Comparison of ENCODE assay signal across 9 cellular contexts in genomic region chr9:68951879-68952659, GRCh38.
DNase-seq lines count a peak whose midpoint lies in the region; ATAC-seq and TF ChIP-seq lines count a peak whose summit lies in the region.
"Had no signal": no experiment of that assay in that cellular context is flagged by ENCODE, and none has a peak within 500 bp of the region (broad histone marks: within the 10 kb centered on the region; RNA-seq: fewer than 3 reads in every experiment).

No MANE protein-coding gene starts in this region.

- H3K27me3 ChIP-seq in BLaER1 treated with 17β-estradiol and CSF1 and Interleukin-3, amounts not matched to agents 10 nM and 100 nM: no peaks in the 10 kb centered on the region
- H3K27me3 ChIP-seq in gastrocnemius medialis: no peaks in the 10 kb centered on the region

- peaks cover 4 to 8% of the 10 kb centered on the region in 2 donors for H3K4me1 Mint-ChIP-seq in immature natural killer cell

- no peak for TF ChIP-seq CTCF in gastrocnemius medialis (IDR thresholded peaks at IDR 0.05 in 4 of 5, conservative IDR thresholded peaks at IDR 0.05 in 1 of 5)

- no peak overlapping the region for H3K27ac Mint-ChIP-seq in immature natural killer cell

- no peak for TF ChIP-seq POLR2A in gastrocnemius medialis (IDR thresholded peaks at IDR 0.05)

- H4K20me1 ChIP-seq in BLaER1 treated with 17β-estradiol and CSF1 and Interleukin-3, amounts not matched to agents 10 nM and 100 nM: no peaks in the 10 kb centered on the region

- H3K9ac ChIP-seq in BLaER1 treated with 17β-estradiol and CSF1 and Interleukin-3, amounts not matched to agents 10 nM and 100 nM: no peak overlapping the region

- DNase-seq in SIG-M5 (lab: John Stamatoyannopoulos, UW) (peak; percentile 11), NCI-H146 treated with DMSO at 0.1 percent for 48 hours (lab: John Stamatoyannopoulos, UW; ENCODE audit: unreplicated experiment) (no peak), gastrocnemius medialis (no peak), DMS53 treated with DMSO at 0.1 percent for 48 hours (lab: John Stamatoyannopoulos, UW; ENCODE audit: unreplicated experiment) (no peak), immature natural killer cell (no peak)
- DNase-seq: activated naive CD4-positive, alpha-beta T cell had no signal

- no peaks in the 10 kb centered on the region for H3K9me3 Mint-ChIP-seq in immature natural killer cell

- no peak overlapping the region for H3K27ac ChIP-seq in BLaER1 treated with 17β-estradiol and CSF1 and Interleukin-3, amounts not matched to agents 10 nM and 100 nM
- no peak overlapping the region for H3K27ac ChIP-seq in gastrocnemius medialis

- H3K4me3 ChIP-seq in BLaER1 treated with 17β-estradiol and CSF1 and Interleukin-3, amounts not matched to agents 10 nM and 100 nM: no peak overlapping the region
- H3K4me3 ChIP-seq in gastrocnemius medialis: no peak overlapping the region

- peaks cover 20 to 73% (median 35%) of the 10 kb centered on the region in 10 experiments for H3K4me1 ChIP-seq in BLaER1 treated with 17β-estradiol and CSF1 and Interleukin-3, amounts not matched to agents 10 nM and 100 nM
- peaks cover 3 to 4% of the 10 kb centered on the region in 2 donors for H3K4me1 ChIP-seq in gastrocnemius medialis

- in situ Hi-C loops in gastrocnemius medialis (cut with MboI; ENCODE audit: low sequenced_read_pairs in 4 of 4): no loop called here

- intact Hi-C loops in gastrocnemius medialis (cut with DNase I; ENCODE audit: low total_unique reads): no loop called here

- peaks cover 4 to 11% (median 7%) of the 10 kb centered on the region in 11 experiments; a peak in 21 of 22 replicates for H3K9me3 ChIP-seq in BLaER1 treated with 17β-estradiol and CSF1 and Interleukin-3, amounts not matched to agents 10 nM and 100 nM (replicated peaks in 1 of 11)
- no peaks in the 10 kb centered on the region for H3K9me3 ChIP-seq in gastrocnemius medialis

- H3K27me3 Mint-ChIP-seq in immature natural killer cell (ENCODE audit: low read depth in 3 of 3): peaks cover 0 to 9% (median 5%) of the 10 kb centered on the region in 3 donors

- H3K36me3 Mint-ChIP-seq in immature natural killer cell: no peaks in the 10 kb centered on the region

- peak overlapping the region in 7 of 11 experiments; percentile 2 to 30 (median 18); a peak in 7 of 22 replicates for H3K4me2 ChIP-seq in BLaER1 treated with 17β-estradiol and CSF1 and Interleukin-3, amounts not matched to agents 10 nM and 100 nM

- ATAC-seq in GM19023 (IDR thresholded peaks at IDR 0.05; ENCODE audit: unreplicated experiment) (peak; percentile 51), HG02943 (IDR thresholded peaks at IDR 0.05; ENCODE audit: low read depth, unreplicated experiment) (peak; percentile 50), gastrocnemius medialis (no peak)

- H3K4me3 Mint-ChIP-seq in immature natural killer cell: no peak overlapping the region

- 0 out of 22 replicates have a peak, but pooled peaks cover 0 to 5% (median 0%) of the 10 kb centered on the region in 11 experiments for H3K36me3 ChIP-seq in BLaER1 treated with 17β-estradiol and CSF1 and Interleukin-3, amounts not matched to agents 10 nM and 100 nM
- H3K36me3 ChIP-seq in gastrocnemius medialis: no peaks in the 10 kb centered on the region

Comparison
In these comparisons a context has a peak if more than half of its experiments do, and no peak if none do; other contexts are left out.
1. ATAC-seq: peak in GM19023 (single experiment) and HG02943 (single experiment); none in gastrocnemius medialis (0 of 2).